In genomic region chr1:42657981-42658879, GRCh38 we compare ENCODE assay signal across 8 cellular contexts. TPM values are rescaled to one million over a fixed set of nuclear protein-coding genes. Genes with fewer than 3 reads are reported as not detected.
DNase-seq lines count a peak whose midpoint lies in the region; ATAC-seq and TF ChIP-seq lines count a peak whose summit lies in the region.

TSS of gene PPIH (plus strand) at chr1:42658423. CDS start at chr1:42658447, 24 bp downstream.

- peak within 1 kb of the TSS; percentile 85 for H3K27ac ChIP-seq in suprapubic skin

- H3K27ac Mint-ChIP-seq in activated naive CD4-positive, alpha-beta T cell treated with anti-CD3 and anti-CD28 coated beads, Interleukin-2, amount 50 U/mL, for 24 hours, result peak within 1 kb of the TSS; percentile 97

- WGBS in suprapubic skin, result 0% methylated on average over 53 of the region's 53 CpGs

- H3K27me3 ChIP-seq in suprapubic skin, result no peaks in the 10 kb centered on the region

- CTCF ChIA-PET in GM10248 (lab: Yijun Ruan, JAX), result interaction anchor here (0.8 to 1.5 kb wide), 4 partner anchors 8 to 485 kb away, joined by 3 read pairs; no protein-coding TSS in a partner anchor

- H3K4me1 Mint-ChIP-seq in activated naive CD4-positive, alpha-beta T cell treated with anti-CD3 and anti-CD28 coated beads, Interleukin-2, amount 50 U/mL, for 24 hours, result peaks cover 37% of the 10 kb centered on the region

- H3K4me3 Mint-ChIP-seq in activated naive CD4-positive, alpha-beta T cell treated with anti-CD3 and anti-CD28 coated beads, Interleukin-2, amount 50 U/mL, for 24 hours, result peak within 1 kb of the TSS; percentile 99

- peak within 1 kb of the TSS; percentile 94 for H3K4me3 ChIP-seq in suprapubic skin

- no peak for TF ChIP-seq POLR2A in suprapubic skin (IDR thresholded peaks at IDR 0.05)

- no peaks in the 10 kb centered on the region for H3K9me3 ChIP-seq in suprapubic skin

- peaks cover 20% of the 10 kb centered on the region for H3K4me1 ChIP-seq in suprapubic skin

- H3K36me3 ChIP-seq in suprapubic skin, result peaks cover 19% of the 10 kb centered on the region

- ATAC-seq in HG02571 (IDR thresholded peaks at IDR 0.05; ENCODE audit: unreplicated experiment) (peak; percentile 95), SK-N-SH treated with all-trans-retinoic acid at 6 μM for 48 hours (peak; percentile 100)

- no peaks in the 10 kb centered on the region for H3K27me3 Mint-ChIP-seq in activated naive CD4-positive, alpha-beta T cell treated with anti-CD3 and anti-CD28 coated beads, Interleukin-2, amount 50 U/mL, for 24 hours

- TF ChIP-seq CTCF in GM10248 (IDR thresholded peaks at IDR 0.05; ENCODE audit: control extremely low read depth, extremely low read depth, low read depth, missing control alignments) (no peak), suprapubic skin (IDR thresholded peaks at IDR 0.05) (peak in 1 of 2 donors; percentile 34)

- peaks cover 13% of the 10 kb centered on the region for H3K36me3 Mint-ChIP-seq in activated naive CD4-positive, alpha-beta T cell treated with anti-CD3 and anti-CD28 coated beads, Interleukin-2, amount 50 U/mL, for 24 hours

- DNase-seq in GM10248 (ENCODE audit: extremely low spot score) (peak; percentile 94), NCI-H1092 (lab: John Stamatoyannopoulos, UW) (peak; percentile 95), globus pallidus (ENCODE audit: low spot score) (peak; percentile 92), nucleus accumbens (lab: John Stamatoyannopoulos, UW) (peak; percentile 48 to 98 (median 90)), suprapubic skin (ENCODE audit: low spot score in 2 of 2) (peak; percentile 97)

- POLR2A ChIA-PET in GM10248 (lab: Yijun Ruan, JAX), result interaction anchor here (1.1 to 1.4 kb wide), 2 partner anchors 25 to 201 kb away, joined by 3 to 5 read pairs; partner anchors contain the start of gene PPCS

- no peak for TF ChIP-seq EP300 in suprapubic skin (IDR thresholded peaks at IDR 0.05)

- no peaks in the 10 kb centered on the region for H3K9me3 Mint-ChIP-seq in activated naive CD4-positive, alpha-beta T cell treated with anti-CD3 and anti-CD28 coated beads, Interleukin-2, amount 50 U/mL, for 24 hours

TF ChIP-seq in SK-N-SH treated with all-trans-retinoic acid at 6 μM for 48 hours, 23 proteins besides CTCF, POLR2A, EP300 and RAD21:
- TF ChIP-seq SNAI2 (CRISPR knock-in tag; IDR thresholded peaks at IDR 0.05) (0 out of 2 replicates have a peak, but pooled peaks have one; percentile 57), TOX (CRISPR knock-in tag; IDR thresholded peaks at IDR 0.05; ENCODE audit: borderline replicate concordance) (no peak)

RNA-seq across cellular contexts. Expression of gene PPIH, which starts in this region (rescaled TPM):
- 10 to 100 TPM; 28.6 to 34.4 (median 29.9) TPM for total RNA-seq in suprapubic skin

Comparison
In these comparisons a context has a peak if more than half of its experiments do, and no peak if none do; other contexts are left out.
1. Peak in every context shown above with its lines: DNase-seq, ATAC-seq, H3K4me3 ChIP-seq and H3K27ac ChIP-seq.